In genomic region chr6:165774903-165775608, GRCh38 we compare ENCODE assay signal across 10 cellular contexts.
A peak's percentile ranks its signal among the peaks of the same experiment; 100 is the strongest.
DNase-seq lines count a peak whose midpoint lies in the region; ATAC-seq and TF ChIP-seq lines count a peak whose summit lies in the region.
"Had no signal": no experiment of that assay in that cellular context is flagged by ENCODE, and none has a peak within 500 bp of the region (broad histone marks: within the 10 kb centered on the region; RNA-seq: fewer than 3 reads in every experiment).

No MANE protein-coding gene starts in this region.

- no peak overlapping the region for H3K4me3 ChIP-seq in cardiac fibroblast (replicated peaks in 1 of 2; ENCODE audit: low read depth in 2 of 2, low read length in 2 of 2)
- no peak overlapping the region for H3K4me3 ChIP-seq in lung
- H3K4me3 ChIP-seq: uterus had no signal

- no peaks in the 10 kb centered on the region for H3K27me3 ChIP-seq in lung (ENCODE audit: control insufficient read depth, insufficient read depth)
- H3K27me3 ChIP-seq: uterus had no signal

- TF ChIP-seq CTCF in cardiac fibroblast (IDR thresholded peaks at IDR 0.05; ENCODE audit: low read depth, low read length): no peak
- no peak for TF ChIP-seq CTCF in lung (IDR thresholded peaks at IDR 0.05; ENCODE audit: control extremely low read depth, extremely low read depth)

- peak overlapping the region; percentile 72 to 79 for H3K27ac ChIP-seq in lung (ENCODE audit: low read depth in 1 of 2, low read length in 1 of 2)
- H3K27ac ChIP-seq: uterus had no signal

- WGBS in lung, 2 donors: 13 to 17% methylated on average over 14 of the region's 14 CpGs

- peaks cover 0 to 7% of the 10 kb centered on the region in 2 donors for H3K4me1 ChIP-seq in lung (ENCODE audit: control insufficient read depth in 2 of 2, insufficient read depth in 2 of 2, low read length in 2 of 2)
- H3K4me1 ChIP-seq: uterus had no signal

- ATAC-seq in lung (ENCODE audit: insufficient read depth, low FRiP score) (peak; percentile 88), GM21717 (IDR thresholded peaks at IDR 0.05; ENCODE audit: unreplicated experiment) (no peak)

- no peaks in the 10 kb centered on the region for H3K9me3 ChIP-seq in lung (ENCODE audit: control insufficient read depth in 2 of 2, insufficient read depth in 1 of 2, low read length in 1 of 2)
- H3K9me3 ChIP-seq: uterus had no signal

- H3K36me3 ChIP-seq in lung (ENCODE audit: control insufficient read depth in 2 of 2, insufficient read depth in 2 of 2, low read length in 2 of 2): no peaks in the 10 kb centered on the region
- H3K36me3 ChIP-seq: uterus had no signal

- DNase-seq in DMS53 (lab: John Stamatoyannopoulos, UW) (peak; percentile 98), NCI-H2107 (lab: John Stamatoyannopoulos, UW) (peak; percentile 6), cardiac fibroblast (ENCODE audit: low read depth in 2 of 2) (peak; percentile 33 to 65), lung (ENCODE audit: low spot score) (peak; percentile 75), NCI-H446 treated with DMSO at 0.1 percent for 48 hours (lab: John Stamatoyannopoulos, UW) (no peak), cortex of kidney (lab: John Stamatoyannopoulos, UW) (no peak)
- no peak for DNase-seq in effector CD4-positive, alpha-beta T cell
- DNase-seq: amygdala had no signal

Comparison
In these comparisons a context has a peak if more than half of its experiments do, and no peak if none do; other contexts are left out.
1. DNase-seq: peak in DMS53 (single experiment), NCI-H2107 (single experiment), cardiac fibroblast (2 of 2) and lung (single experiment); none in effector CD4-positive, alpha-beta T cell (single experiment), NCI-H446 treated with DMSO at 0.1 percent for 48 hours (single experiment) and cortex of kidney (single experiment).